8 cellular contexts compared by ENCODE assay signal in genomic region chr1:59759156-59759925, GRCh38. TPM values are rescaled to one million over a fixed set of nuclear protein-coding genes. Genes with fewer than 3 reads are reported as not detected.
A peak's percentile ranks its signal among the peaks of the same experiment; 100 is the strongest.
DNase-seq lines count a peak whose midpoint lies in the region.

No MANE protein-coding gene starts in this region.

- H3K4me1 ChIP-seq in HAP-1, result no peaks in the 10 kb centered on the region

- no peaks in the 10 kb centered on the region for H3K36me3 ChIP-seq in HAP-1 (replicated peaks)

- H3K27me3 ChIP-seq in HAP-1 (ENCODE audit: low read depth), result no peaks in the 10 kb centered on the region

- in situ Hi-C loops in HAP-1 (cut with MboI; ENCODE audit: low sequenced_read_pairs), result loop anchor here (10.0 to 25.0 kb wide), 2 partner anchors 1015 to 1222 kb away; partner anchors contain the start of gene OMA1

- no peak overlapping the region for H3K4me3 ChIP-seq in HAP-1

- H3K27ac ChIP-seq in substantia nigra (ENCODE audit: low read depth, low read length, poor library complexity, severe bottlenecking), result no peak overlapping the region

- H3K9me3 ChIP-seq in HAP-1, result no peaks in the 10 kb centered on the region

- DNase-seq in GDM1 (lab: John Stamatoyannopoulos, UW), result peak; percentile 59
- DNase-seq in HAP-1 (ENCODE audit: low spot score in 2 of 2), result peak; percentile 68 to 79
- peak; percentile 75 for DNase-seq in M059J (ENCODE audit: low read depth)
- peak; percentile 89 for DNase-seq in SHP77 treated with DMSO at 0.1 percent for 48 hours (lab: John Stamatoyannopoulos, UW)
- DNase-seq in activated effector memory CD4-positive, alpha-beta T cell treated with anti-CD3 and anti-CD28 coated beads, Interleukin-2, amount 50 U/mL, for 16 hours, result peak; percentile 85
- peak; percentile 83 for DNase-seq in foreskin melanocyte
- peak in 55 of 56 donors; percentile 4 to 89 (median 71) for DNase-seq in nucleus accumbens (lab: John Stamatoyannopoulos, UW)
- DNase-seq in substantia nigra (lab: John Stamatoyannopoulos, UW), result peak; percentile 5 to 82 (median 68)

RNA-seq across cellular contexts. Expression of gene HOOK1, which starts 55.4 kb away (rescaled TPM):
- 0.07 TPM in 1 of 2 replicates, not detected in the other for total RNA-seq in M059J (2014; rRNA removed; shearing (Covaris generic))
